28 cellular contexts compared by ENCODE assay signal in genomic region chr13:24138911-24139310, GRCh38.
"Had no signal": no experiment of that assay in that cellular context is flagged by ENCODE, and none has a peak within 500 bp of the region (broad histone marks: within the 10 kb centered on the region; RNA-seq: fewer than 3 reads in every experiment).

No MANE protein-coding gene starts in this region.

- H3K9me3 ChIP-seq: ovary, psoas muscle, right lobe of liver, sigmoid colon, stomach, thoracic aorta, thyroid gland, tibial nerve, upper lobe of left lung, vagina had no signal

- H2AFZ ChIP-seq: parathyroid adenoma had no signal

- ATAC-seq: natural killer cell treated with Interleukin-12 subunit alpha and Interleukin-12 subunit beta and Interleukin-15 and Interleukin-18, amount 100 ng/mL, for 72 hours; psoas muscle; right cardiac atrium; right lobe of liver; stimulated activated effector memory CD8-positive, alpha-beta T cell treated with anti-CD3 and anti-CD28 coated beads, Interleukin-12 subunit alpha, Interleukin-12 subunit beta, amount 100 ng/mL, for 72 hours; stimulated activated naive B cell treated with anti-CD40 and anti-IgM and Interleukin-4, amounts not matched to agents 10 μg/mL and 1 μg/mL and 100 μg/mL, for 72 hours had no signal

- H3K27ac ChIP-seq: ovary, parathyroid adenoma, psoas muscle, right lobe of liver, sigmoid colon, stomach, thoracic aorta, thyroid gland, tibial nerve, upper lobe of left lung, vagina had no signal

- DNase-seq: nephron progenitor cell; occipital lobe; ovary; posterior cingulate gyrus; psoas muscle; right cardiac atrium; right lobe of liver; sigmoid colon; small intestine; stimulated activated CD4-positive, alpha-beta T cell treated with anti-CD3 and anti-CD28 coated beads, Interleukin-15, amount 100 ng/mL, for 24 hours; stimulated activated CD4-positive, alpha-beta T cell treated with anti-CD3 and anti-CD28 coated beads, Interleukin-2, amount 100 ng/mL, for 24 hours; stimulated activated CD4-positive, alpha-beta T cell treated with anti-CD3 and anti-CD28 coated beads, Interleukin-2, amount 100 ng/mL, for 48 hours; stimulated activated CD4-positive, alpha-beta T cell treated with anti-CD3 and anti-CD28 coated beads, Interleukin-4, amount 100 ng/mL, for 24 hours; stimulated activated naive B cell treated with anti-CD40 and anti-IgM and Interleukin-4, amounts not matched to agents 10 μg/mL and 1 μg/mL and 100 μg/mL, for 72 hours; stimulated activated naive CD4-positive, alpha-beta T cell treated with Interleukin-2 at 50 U/mL for 16 hours; stomach; thyroid gland; trophoblast cell; upper lobe of left lung had no signal

- H3K4me3 Mint-ChIP-seq: natural killer cell treated with Interleukin-12 subunit alpha and Interleukin-12 subunit beta and Interleukin-15 and Interleukin-18, amount 100 ng/mL, for 72 hours; nephron progenitor cell; neural crest cell; stimulated activated effector memory CD8-positive, alpha-beta T cell treated with anti-CD3 and anti-CD28 coated beads, Interleukin-12 subunit alpha, Interleukin-12 subunit beta, amount 100 ng/mL, for 72 hours; stimulated activated naive B cell treated with anti-CD40 and anti-IgM and Interleukin-4, amounts not matched to agents 10 μg/mL and 1 μg/mL and 100 μg/mL, for 72 hours; stimulated activated naive CD8-positive, alpha-beta T cell treated with anti-CD3 and anti-CD28 coated beads, Interleukin-15, Interleukin-2, amounts not matched to agents 100 ng/mL and 50 ng/mL, for 24 hours had no signal

- H3K79me2 ChIP-seq: parathyroid adenoma had no signal

- H3K27me3 Mint-ChIP-seq: stimulated activated naive CD8-positive, alpha-beta T cell treated with anti-CD3 and anti-CD28 coated beads, Interleukin-15, Interleukin-2, amounts not matched to agents 100 ng/mL and 50 ng/mL, for 24 hours had no signal

- H3K36me3 Mint-ChIP-seq: natural killer cell treated with Interleukin-12 subunit alpha and Interleukin-12 subunit beta and Interleukin-15 and Interleukin-18, amount 100 ng/mL, for 72 hours; stimulated activated effector memory CD8-positive, alpha-beta T cell treated with anti-CD3 and anti-CD28 coated beads, Interleukin-12 subunit alpha, Interleukin-12 subunit beta, amount 100 ng/mL, for 72 hours; stimulated activated naive B cell treated with anti-CD40 and anti-IgM and Interleukin-4, amounts not matched to agents 10 μg/mL and 1 μg/mL and 100 μg/mL, for 72 hours had no signal

- H3K9me3 Mint-ChIP-seq: natural killer cell treated with Interleukin-12 subunit alpha and Interleukin-12 subunit beta and Interleukin-15 and Interleukin-18, amount 100 ng/mL, for 72 hours; nephron progenitor cell; neural crest cell; stimulated activated effector memory CD8-positive, alpha-beta T cell treated with anti-CD3 and anti-CD28 coated beads, Interleukin-12 subunit alpha, Interleukin-12 subunit beta, amount 100 ng/mL, for 72 hours; stimulated activated naive B cell treated with anti-CD40 and anti-IgM and Interleukin-4, amounts not matched to agents 10 μg/mL and 1 μg/mL and 100 μg/mL, for 72 hours; stimulated activated naive CD8-positive, alpha-beta T cell treated with anti-CD3 and anti-CD28 coated beads, Interleukin-15, Interleukin-2, amounts not matched to agents 100 ng/mL and 50 ng/mL, for 24 hours had no signal

- H3K27me3 ChIP-seq: ovary, right lobe of liver, sigmoid colon, stomach, thyroid gland, tibial nerve, upper lobe of left lung, vagina had no signal

- H3K27ac Mint-ChIP-seq: natural killer cell treated with Interleukin-12 subunit alpha and Interleukin-12 subunit beta and Interleukin-15 and Interleukin-18, amount 100 ng/mL, for 72 hours; nephron progenitor cell; progenitor cell of endocrine pancreas; stimulated activated effector memory CD8-positive, alpha-beta T cell treated with anti-CD3 and anti-CD28 coated beads, Interleukin-12 subunit alpha, Interleukin-12 subunit beta, amount 100 ng/mL, for 72 hours; stimulated activated naive CD8-positive, alpha-beta T cell treated with anti-CD3 and anti-CD28 coated beads, Interleukin-15, Interleukin-2, amounts not matched to agents 100 ng/mL and 50 ng/mL, for 24 hours had no signal

- H3K4me3 ChIP-seq: ovary, psoas muscle, right lobe of liver, sigmoid colon, stomach, thoracic aorta, thyroid gland, tibial nerve, upper lobe of left lung, vagina had no signal

- H3K4me1 Mint-ChIP-seq: stimulated activated effector memory CD8-positive, alpha-beta T cell treated with anti-CD3 and anti-CD28 coated beads, Interleukin-12 subunit alpha, Interleukin-12 subunit beta, amount 100 ng/mL, for 72 hours; stimulated activated naive B cell treated with anti-CD40 and anti-IgM and Interleukin-4, amounts not matched to agents 10 μg/mL and 1 μg/mL and 100 μg/mL, for 72 hours had no signal

- H3K4me1 ChIP-seq: psoas muscle, right lobe of liver, sigmoid colon, stomach, tibial nerve, vagina had no signal

- H3K36me3 ChIP-seq: ovary, right lobe of liver, sigmoid colon, stomach, thoracic aorta, thyroid gland, tibial nerve, upper lobe of left lung, vagina had no signal

- H3K9ac ChIP-seq: parathyroid adenoma had no signal
